2 cellular contexts compared by ENCODE assay signal in the genomic region with DNA sequence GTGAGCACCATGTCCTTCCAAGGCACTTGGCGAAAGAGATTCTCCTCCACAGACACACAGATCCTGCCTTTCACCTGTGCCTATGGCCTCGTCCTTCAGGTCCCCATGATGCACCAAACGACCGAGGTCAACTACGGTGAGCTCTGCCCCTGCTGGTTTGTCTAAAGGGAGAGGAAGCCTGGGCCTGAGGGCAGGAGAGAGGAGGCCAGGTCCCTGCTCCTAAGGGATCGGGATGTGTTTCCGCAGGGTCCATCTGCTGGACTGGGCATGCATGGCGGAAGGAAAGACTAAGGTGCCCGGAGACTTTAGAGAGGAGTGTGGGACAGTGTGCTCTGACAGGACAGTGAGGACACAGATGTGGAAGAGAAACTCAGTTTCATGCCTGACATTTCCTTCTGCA.
TF ChIP-seq lines count a peak whose summit lies in the region.

No MANE protein-coding gene starts in this region.

TF ChIP-seq in HepG2, 621 proteins besides CTCF, POLR2A, EP300 and RAD21:
- TF ChIP-seq, protein P1, sequence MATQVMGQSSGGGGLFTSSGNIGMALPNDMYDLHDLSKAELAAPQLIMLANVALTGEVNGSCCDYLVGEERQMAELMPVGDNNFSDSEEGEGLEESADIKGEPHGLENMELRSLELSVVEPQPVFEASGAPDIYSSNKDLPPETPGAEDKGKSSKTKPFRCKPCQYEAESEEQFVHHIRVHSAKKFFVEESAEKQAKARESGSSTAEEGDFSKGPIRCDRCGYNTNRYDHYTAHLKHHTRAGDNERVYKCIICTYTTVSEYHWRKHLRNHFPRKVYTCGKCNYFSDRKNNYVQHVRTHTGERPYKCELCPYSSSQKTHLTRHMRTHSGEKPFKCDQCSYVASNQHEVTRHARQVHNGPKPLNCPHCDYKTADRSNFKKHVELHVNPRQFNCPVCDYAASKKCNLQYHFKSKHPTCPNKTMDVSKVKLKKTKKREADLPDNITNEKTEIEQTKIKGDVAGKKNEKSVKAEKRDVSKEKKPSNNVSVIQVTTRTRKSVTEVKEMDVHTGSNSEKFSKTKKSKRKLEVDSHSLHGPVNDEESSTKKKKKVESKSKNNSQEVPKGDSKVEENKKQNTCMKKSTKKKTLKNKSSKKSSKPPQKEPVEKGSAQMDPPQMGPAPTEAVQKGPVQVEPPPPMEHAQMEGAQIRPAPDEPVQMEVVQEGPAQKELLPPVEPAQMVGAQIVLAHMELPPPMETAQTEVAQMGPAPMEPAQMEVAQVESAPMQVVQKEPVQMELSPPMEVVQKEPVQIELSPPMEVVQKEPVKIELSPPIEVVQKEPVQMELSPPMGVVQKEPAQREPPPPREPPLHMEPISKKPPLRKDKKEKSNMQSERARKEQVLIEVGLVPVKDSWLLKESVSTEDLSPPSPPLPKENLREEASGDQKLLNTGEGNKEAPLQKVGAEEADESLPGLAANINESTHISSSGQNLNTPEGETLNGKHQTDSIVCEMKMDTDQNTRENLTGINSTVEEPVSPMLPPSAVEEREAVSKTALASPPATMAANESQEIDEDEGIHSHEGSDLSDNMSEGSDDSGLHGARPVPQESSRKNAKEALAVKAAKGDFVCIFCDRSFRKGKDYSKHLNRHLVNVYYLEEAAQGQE (IDR thresholded peaks at IDR 0.05; ENCODE audit: borderline replicate concordance in 1 of 2, low read depth in 1 of 2, low read length in 2 of 2), result no peak
- TF ChIP-seq, protein P2, sequence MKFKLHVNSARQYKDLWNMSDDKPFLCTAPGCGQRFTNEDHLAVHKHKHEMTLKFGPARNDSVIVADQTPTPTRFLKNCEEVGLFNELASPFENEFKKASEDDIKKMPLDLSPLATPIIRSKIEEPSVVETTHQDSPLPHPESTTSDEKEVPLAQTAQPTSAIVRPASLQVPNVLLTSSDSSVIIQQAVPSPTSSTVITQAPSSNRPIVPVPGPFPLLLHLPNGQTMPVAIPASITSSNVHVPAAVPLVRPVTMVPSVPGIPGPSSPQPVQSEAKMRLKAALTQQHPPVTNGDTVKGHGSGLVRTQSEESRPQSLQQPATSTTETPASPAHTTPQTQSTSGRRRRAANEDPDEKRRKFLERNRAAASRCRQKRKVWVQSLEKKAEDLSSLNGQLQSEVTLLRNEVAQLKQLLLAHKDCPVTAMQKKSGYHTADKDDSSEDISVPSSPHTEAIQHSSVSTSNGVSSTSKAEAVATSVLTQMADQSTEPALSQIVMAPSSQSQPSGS (CRISPR knock-in tag; IDR thresholded peaks at IDR 0.05), result no peak
- TF ChIP-seq, protein P3, sequence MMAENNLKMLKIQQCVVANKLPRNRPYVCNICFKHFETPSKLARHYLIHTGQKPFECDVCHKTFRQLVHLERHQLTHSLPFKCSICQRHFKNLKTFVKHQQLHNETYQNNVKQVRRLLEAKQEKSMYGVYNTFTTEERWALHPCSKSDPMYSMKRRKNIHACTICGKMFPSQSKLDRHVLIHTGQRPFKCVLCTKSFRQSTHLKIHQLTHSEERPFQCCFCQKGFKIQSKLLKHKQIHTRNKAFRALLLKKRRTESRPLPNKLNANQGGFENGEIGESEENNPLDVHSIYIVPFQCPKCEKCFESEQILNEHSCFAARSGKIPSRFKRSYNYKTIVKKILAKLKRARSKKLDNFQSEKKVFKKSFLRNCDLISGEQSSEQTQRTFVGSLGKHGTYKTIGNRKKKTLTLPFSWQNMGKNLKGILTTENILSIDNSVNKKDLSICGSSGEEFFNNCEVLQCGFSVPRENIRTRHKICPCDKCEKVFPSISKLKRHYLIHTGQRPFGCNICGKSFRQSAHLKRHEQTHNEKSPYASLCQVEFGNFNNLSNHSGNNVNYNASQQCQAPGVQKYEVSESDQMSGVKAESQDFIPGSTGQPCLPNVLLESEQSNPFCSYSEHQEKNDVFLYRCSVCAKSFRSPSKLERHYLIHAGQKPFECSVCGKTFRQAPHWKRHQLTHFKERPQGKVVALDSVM (CRISPR knock-in tag; IDR thresholded peaks at IDR 0.05), result no peak
- no peak for TF ChIP-seq SIX4 (CRISPR knock-in tag; IDR thresholded peaks at IDR 0.05)
- no peak for TF ChIP-seq ZNF251 (CRISPR knock-in tag; IDR thresholded peaks at IDR 0.05)
- TF ChIP-seq ZNF747 (CRISPR knock-in tag; IDR thresholded peaks at IDR 0.05; ENCODE audit: borderline replicate concordance), result no peak
- no peak for TF ChIP-seq ZFP36L2 (CRISPR knock-in tag; IDR thresholded peaks at IDR 0.05)
- no peak for TF ChIP-seq ZFP37 (CRISPR knock-in tag; IDR thresholded peaks at IDR 0.05; ENCODE audit: borderline replicate concordance)
- no peak for TF ChIP-seq PHF5A (CRISPR knock-in tag; IDR thresholded peaks at IDR 0.05; ENCODE audit: low read depth, unreplicated experiment)
- TF ChIP-seq, protein P4, sequence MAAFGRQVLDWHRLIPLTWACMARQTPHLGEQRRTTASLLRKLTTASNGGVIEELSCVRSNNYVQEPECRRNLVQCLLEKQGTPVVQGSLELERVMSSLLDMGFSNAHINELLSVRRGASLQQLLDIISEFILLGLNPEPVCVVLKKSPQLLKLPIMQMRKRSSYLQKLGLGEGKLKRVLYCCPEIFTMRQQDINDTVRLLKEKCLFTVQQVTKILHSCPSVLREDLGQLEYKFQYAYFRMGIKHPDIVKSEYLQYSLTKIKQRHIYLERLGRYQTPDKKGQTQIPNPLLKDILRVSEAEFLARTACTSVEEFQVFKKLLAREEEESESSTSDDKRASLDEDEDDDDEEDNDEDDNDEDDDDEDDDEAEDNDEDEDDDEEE (CRISPR knock-in tag; IDR thresholded peaks at IDR 0.05), result no peak
- no peak for TF ChIP-seq TAF15 (IDR thresholded peaks at IDR 0.05; ENCODE audit: low read depth, low read length, poor library complexity, severe bottlenecking)
- TF ChIP-seq ZBTB7B (CRISPR knock-in tag; IDR thresholded peaks at IDR 0.05), result no peak
- no peak for TF ChIP-seq ZNF282 (IDR thresholded peaks at IDR 0.05; ENCODE audit: partially characterized antibody)
- no peak for TF ChIP-seq ZNF337 (CRISPR knock-in tag; IDR thresholded peaks at IDR 0.05; ENCODE audit: borderline replicate concordance, low read depth)
- no peak for TF ChIP-seq U2AF1 (optimal IDR thresholded peaks at IDR 0.05; ENCODE audit: low read depth, low read length)
- TF ChIP-seq TARDBP (CRISPR knock-in tag; IDR thresholded peaks at IDR 0.05), result no peak
- TF ChIP-seq ZNF674 (CRISPR knock-in tag; IDR thresholded peaks at IDR 0.05; ENCODE audit: low read depth), result no peak
- no peak for TF ChIP-seq MTF2 (CRISPR knock-in tag; IDR thresholded peaks at IDR 0.05; ENCODE audit: borderline replicate concordance)

TF ChIP-seq in H1, 55 proteins besides CTCF, POLR2A, EP300 and RAD21:
- TF ChIP-seq, protein P5, sequence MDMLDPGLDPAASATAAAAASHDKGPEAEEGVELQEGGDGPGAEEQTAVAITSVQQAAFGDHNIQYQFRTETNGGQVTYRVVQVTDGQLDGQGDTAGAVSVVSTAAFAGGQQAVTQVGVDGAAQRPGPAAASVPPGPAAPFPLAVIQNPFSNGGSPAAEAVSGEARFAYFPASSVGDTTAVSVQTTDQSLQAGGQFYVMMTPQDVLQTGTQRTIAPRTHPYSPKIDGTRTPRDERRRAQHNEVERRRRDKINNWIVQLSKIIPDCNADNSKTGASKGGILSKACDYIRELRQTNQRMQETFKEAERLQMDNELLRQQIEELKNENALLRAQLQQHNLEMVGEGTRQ (IDR thresholded peaks at IDR 0.05; ENCODE audit: low read length), result no peak
- TF ChIP-seq POLR2AphosphoS5 (IDR thresholded peaks at IDR 0.05; ENCODE audit: low read depth, low read length) (no peak), PHF8 (conservative IDR thresholded peaks at IDR 0.05; ENCODE audit: low read depth, low read length) (no peak)
TF ChIP-seq in H1: peak in this region for 0.
